Comparison of ENCODE assay signal across 22 cellular contexts in the genomic region with DNA sequence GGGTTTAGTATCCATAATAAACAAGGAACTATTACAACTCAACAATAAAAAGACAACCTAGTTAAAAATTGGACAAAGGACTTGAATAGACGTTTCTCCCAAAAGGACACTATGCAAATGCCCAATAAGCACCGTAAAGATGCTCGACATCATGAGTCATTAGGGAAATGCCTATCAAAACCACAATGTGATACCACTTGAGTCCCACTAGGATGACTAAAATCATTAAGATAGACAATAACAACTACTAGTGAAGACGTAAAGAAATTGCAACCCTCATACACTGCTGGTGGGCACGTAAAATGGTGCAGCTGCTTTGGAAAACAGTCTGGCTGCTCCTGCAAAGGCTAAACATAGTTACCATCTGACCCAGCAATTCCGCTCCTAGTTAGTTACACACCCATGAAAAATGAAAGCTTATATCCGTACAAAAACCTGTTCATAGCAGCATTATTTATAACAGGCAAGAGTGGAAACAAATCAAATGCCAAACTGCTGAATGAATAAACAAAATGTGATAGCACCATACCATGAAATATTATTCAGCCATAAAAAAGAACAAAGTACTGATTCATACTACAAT. TPM values are rescaled to one million over a fixed set of nuclear protein-coding genes. Genes with fewer than 3 reads are reported as not detected.
DNase-seq lines count a peak whose midpoint lies in the region; ATAC-seq and TF ChIP-seq lines count a peak whose summit lies in the region.
"Had no signal": no experiment of that assay in that cellular context is flagged by ENCODE, and none has a peak within 500 bp of the region (broad histone marks: within the 10 kb centered on the region; RNA-seq: fewer than 3 reads in every experiment).

No MANE protein-coding gene starts in this region.

- peaks cover 2% of the 10 kb centered on the region; the same call in 1 of the 2 replicates for H3K9me3 ChIP-seq in SJSA1 (replicated peaks)
- H3K9me3 ChIP-seq: upper lobe of left lung had no signal

- peaks cover 0 to 9% of the 10 kb centered on the region in 2 donors for H3K9me3 Mint-ChIP-seq in activated T-cell treated with anti-CD3 and anti-CD28 coated beads, Interleukin-2, amount 50 U/mL, for 72 hours
- peaks cover 8% of the 10 kb centered on the region for H3K9me3 Mint-ChIP-seq in glutamatergic neuron (ENCODE audit: unreplicated experiment)
- H3K9me3 Mint-ChIP-seq: activated naive CD4-positive, alpha-beta T cell treated with anti-CD3 and anti-CD28 coated beads, Interleukin-2, amount 50 U/mL, for 72 hours had no signal

- H3K4me1 ChIP-seq in SJSA1 (replicated peaks): peaks cover 25% of the 10 kb centered on the region
- H3K4me1 ChIP-seq: gastroesophageal sphincter, upper lobe of left lung had no signal

- H3K36me3 Mint-ChIP-seq in activated T-cell treated with anti-CD3 and anti-CD28 coated beads, Interleukin-2, amount 50 U/mL, for 72 hours (ENCODE audit: insufficient read depth in 2 of 2): peaks cover 0 to 2% of the 10 kb centered on the region in 2 donors
- peaks cover 14% of the 10 kb centered on the region for H3K36me3 Mint-ChIP-seq in glutamatergic neuron (ENCODE audit: unreplicated experiment)
- H3K36me3 Mint-ChIP-seq: activated naive CD4-positive, alpha-beta T cell treated with anti-CD3 and anti-CD28 coated beads, Interleukin-2, amount 50 U/mL, for 72 hours had no signal

- ATAC-seq in activated T-cell treated with anti-CD3 and anti-CD28 coated beads, Interleukin-2, amount 50 U/mL, for 72 hours (replicated peaks in 1 of 2): peak; percentile 65 to 71
- ATAC-seq in HG02623 (IDR thresholded peaks at IDR 0.05; ENCODE audit: unreplicated experiment): no peak
- ATAC-seq in HG03469 (IDR thresholded peaks at IDR 0.05; ENCODE audit: unreplicated experiment): no peak
- ATAC-seq: gastroesophageal sphincter, left cardiac atrium had no signal

- no peak overlapping the region for H3K4me3 ChIP-seq in SJSA1
- no peak overlapping the region for H3K4me3 ChIP-seq in fibroblast of villous mesenchyme (ENCODE audit: low read depth, low read length)
- H3K4me3 ChIP-seq: gastroesophageal sphincter, upper lobe of left lung had no signal

- peaks cover 16% of the 10 kb centered on the region for H3K27me3 Mint-ChIP-seq in activated T-cell treated with anti-CD3 and anti-CD28 coated beads, Interleukin-2, amount 50 U/mL, for 72 hours (ENCODE audit: low read depth)
- peaks cover 2% of the 10 kb centered on the region for H3K27me3 Mint-ChIP-seq in glutamatergic neuron (ENCODE audit: unreplicated experiment)

- DNase-seq in activated T-cell treated with anti-CD3 and anti-CD28 coated beads, Interleukin-2, amount 50 U/mL, for 72 hours: no peak
- no peak for DNase-seq in activated T-cell treated with anti-CD3 and anti-CD28 coated beads, Interleukin-2, amount 50 U/mL, for 1 hour
- peak; percentile 64 to 92 for DNase-seq in SJSA1 (ENCODE audit: low read depth in 1 of 2, low spot score in 2 of 2)
- DNase-seq in fibroblast of villous mesenchyme (ENCODE audit: low read depth): peak; percentile 84
- no peak for DNase-seq in glutamatergic neuron
- no peak for DNase-seq in stimulated activated CD8-positive, alpha-beta memory T cell treated with anti-CD3 and anti-CD28 coated beads, Interleukin-4, amount 100 ng/mL, for 48 hours
- DNase-seq: ACHN; activated T-cell treated with anti-CD3 and anti-CD28 coated beads, Interleukin-2, amount 50 U/mL, for 4 hours; GDM1; H9; left cardiac atrium; NCI-H1694 treated with DMSO at 0.1 percent for 48 hours; RPMI8226; SW 1271; upper lobe of left lung had no signal

- H3K4me1 Mint-ChIP-seq in activated T-cell treated with anti-CD3 and anti-CD28 coated beads, Interleukin-2, amount 50 U/mL, for 72 hours (ENCODE audit: low read depth): peaks cover 11% of the 10 kb centered on the region
- peaks cover 10% of the 10 kb centered on the region for H3K4me1 Mint-ChIP-seq in glutamatergic neuron (ENCODE audit: low read depth, unreplicated experiment)
- H3K4me1 Mint-ChIP-seq: IgD-negative memory B cell had no signal

- H3K36me3 ChIP-seq in SJSA1: no peaks in the 10 kb centered on the region
- H3K36me3 ChIP-seq: gastroesophageal sphincter, upper lobe of left lung had no signal

- H3K4me3 Mint-ChIP-seq in activated T-cell treated with anti-CD3 and anti-CD28 coated beads, Interleukin-2, amount 50 U/mL, for 72 hours: peak overlapping the region; percentile 33 to 38
- no peak overlapping the region for H3K4me3 Mint-ChIP-seq in glutamatergic neuron (ENCODE audit: unreplicated experiment)
- H3K4me3 Mint-ChIP-seq: activated T-cell treated with anti-CD3 and anti-CD28 coated beads, Interleukin-2, amount 50 U/mL, for 4 hours; H9; IgD-negative memory B cell; nephron had no signal

- H3K27me3 ChIP-seq in SJSA1 (replicated peaks): no peaks in the 10 kb centered on the region
- H3K27me3 ChIP-seq: upper lobe of left lung had no signal

- TF ChIP-seq CTCF in fibroblast of villous mesenchyme (IDR thresholded peaks at IDR 0.05; ENCODE audit: insufficient read depth, low read depth, low read length): no peak
- no peak for TF ChIP-seq CTCF in glutamatergic neuron (IDR thresholded peaks at IDR 0.05; ENCODE audit: partially characterized antibody, unreplicated experiment)

- H3K27ac Mint-ChIP-seq in activated T-cell treated with anti-CD3 and anti-CD28 coated beads, Interleukin-2, amount 50 U/mL, for 72 hours: peak overlapping the region; percentile 11
- H3K27ac Mint-ChIP-seq in glutamatergic neuron (ENCODE audit: unreplicated experiment): no peak overlapping the region
- H3K27ac Mint-ChIP-seq: activated naive CD4-positive, alpha-beta T cell treated with anti-CD3 and anti-CD28 coated beads, Interleukin-2, amount 50 U/mL, for 72 hours; H9; IgD-negative memory B cell; nephron had no signal

- H3K27ac ChIP-seq in SJSA1: peak overlapping the region; percentile 54
- H3K27ac ChIP-seq: C4-2B, gastroesophageal sphincter, upper lobe of left lung had no signal

RNA-seq across cellular contexts. Expression of a gene that starts 17.3 kb away (rescaled TPM):
- total RNA-seq in activated T-cell treated with anti-CD3 and anti-CD28 coated beads, Interleukin-2, amount 50 U/mL, for 72 hours: 1 to 10 TPM; 1.5 to 5.0 TPM
- total RNA-seq in SJSA1 (2014; rRNA removed; shearing (Covaris generic)): 12.4 and 21.3 TPM in 2 replicates
- total RNA-seq in fibroblast of villous mesenchyme: 0.43 and 1.3 TPM in 2 replicates
- 13.8 TPM for total RNA-seq in glutamatergic neuron (ENCODE audit: unreplicated experiment)

Comparison
In these comparisons a context has a peak if more than half of its experiments do, and no peak if none do; other contexts are left out.
1. ATAC-seq: peak in activated T-cell treated with anti-CD3 and anti-CD28 coated beads, Interleukin-2, amount 50 U/mL, for 72 hours (2 of 2); none in HG02623 (single experiment) and HG03469 (single experiment).
2. DNase-seq: peak in SJSA1 (2 of 2) and fibroblast of villous mesenchyme (single experiment); none in activated T-cell treated with anti-CD3 and anti-CD28 coated beads, Interleukin-2, amount 50 U/mL, for 72 hours (0 of 2), activated T-cell treated with anti-CD3 and anti-CD28 coated beads, Interleukin-2, amount 50 U/mL, for 1 hour (single experiment), glutamatergic neuron (single experiment) and stimulated activated CD8-positive, alpha-beta memory T cell treated with anti-CD3 and anti-CD28 coated beads, Interleukin-4, amount 100 ng/mL, for 48 hours (single experiment).